ENCODE assay signal across 28 cellular contexts in the genomic region with DNA sequence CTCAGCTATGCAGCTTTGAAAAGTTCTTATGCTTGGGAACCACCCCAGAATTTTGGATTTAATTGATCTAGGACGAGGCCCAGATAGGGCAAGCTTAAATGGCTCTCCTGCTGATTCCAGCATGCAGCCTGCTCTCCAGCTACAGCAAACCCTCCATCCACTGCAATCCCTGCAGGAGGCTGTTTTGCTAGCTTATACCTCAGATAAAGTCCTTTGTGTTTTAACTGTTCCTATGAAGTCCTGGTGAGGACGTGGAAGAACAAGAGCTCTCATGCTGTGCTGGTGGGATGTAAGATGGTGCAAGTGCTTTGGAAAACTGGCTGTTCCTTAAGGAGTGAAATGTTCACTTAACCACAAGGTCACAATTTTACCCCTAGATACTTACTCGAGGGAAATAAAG.
"Had no signal": no experiment of that assay in that cellular context is flagged by ENCODE, and none has a peak within 500 bp of the region (broad histone marks: within the 10 kb centered on the region; RNA-seq: fewer than 3 reads in every experiment).

No MANE protein-coding gene starts in this region.

- H3K27ac ChIP-seq: coronary artery, esophagus squamous epithelium, heart right ventricle, right atrium auricular region, stomach, thyroid gland had no signal

- H3K9me3 ChIP-seq: esophagus squamous epithelium, mucosa of descending colon, thyroid gland had no signal

- H3K36me3 ChIP-seq: esophagus squamous epithelium, heart right ventricle, right atrium auricular region, stomach, thyroid gland had no signal

- H3K4me2 ChIP-seq: smooth muscle cell had no signal

- H3K4me1 Mint-ChIP-seq: memory B cell; mesothelial cell of epicardium; naive B cell; stimulated activated effector memory CD8-positive, alpha-beta T cell treated with anti-CD3 and anti-CD28 coated beads, Interleukin-12 subunit alpha, Interleukin-12 subunit beta, amount 100 ng/mL, for 72 hours had no signal

- DNase-seq: dermis blood vessel endothelial cell; effector memory CD4-positive, alpha-beta T cell; erythroblast; esophagus squamous epithelium; foreskin melanocyte; glutamatergic neuron; heart right ventricle; hippocampal formation; kidney; mucosa of descending colon; naive B cell; nucleus accumbens; stimulated activated CD4-positive, alpha-beta T cell treated with anti-CD3 and anti-CD28 coated beads, Interleukin-2, amount 100 ng/mL, for 24 hours; stimulated activated CD4-positive, alpha-beta T cell treated with anti-CD3 and anti-CD28 coated beads, Interleukin-4, amount 100 ng/mL, for 24 hours; stimulated activated naive CD4-positive, alpha-beta T cell treated with Interleukin-2 at 50 U/mL for 16 hours; stomach; thyroid gland; trophoblast cell had no signal

- H3K9me3 Mint-ChIP-seq: memory B cell; natural killer cell treated with Interleukin-12 subunit alpha and Interleukin-12 subunit beta and Interleukin-15 and Interleukin-18, amount 100 ng/mL, for 72 hours; stimulated activated effector memory CD8-positive, alpha-beta T cell treated with anti-CD3 and anti-CD28 coated beads, Interleukin-12 subunit alpha, Interleukin-12 subunit beta, amount 100 ng/mL, for 72 hours had no signal

- H3K4me3 Mint-ChIP-seq: memory B cell; mesothelial cell of epicardium; naive B cell; natural killer cell treated with Interleukin-12 subunit alpha and Interleukin-12 subunit beta and Interleukin-15 and Interleukin-18, amount 100 ng/mL, for 72 hours; stimulated activated effector memory CD8-positive, alpha-beta T cell treated with anti-CD3 and anti-CD28 coated beads, Interleukin-12 subunit alpha, Interleukin-12 subunit beta, amount 100 ng/mL, for 72 hours had no signal

- ATAC-seq: heart right ventricle; left lobe of liver; mucosa of descending colon; natural killer cell treated with Interleukin-12 subunit alpha and Interleukin-12 subunit beta and Interleukin-15 and Interleukin-18, amount 100 ng/mL, for 72 hours; sciatic nerve; stimulated activated effector memory CD8-positive, alpha-beta T cell treated with anti-CD3 and anti-CD28 coated beads, Interleukin-12 subunit alpha, Interleukin-12 subunit beta, amount 100 ng/mL, for 72 hours had no signal

- H3K27me3 Mint-ChIP-seq: memory B cell had no signal

- H3K27ac Mint-ChIP-seq: memory B cell; mesothelial cell of epicardium; naive B cell; natural killer cell treated with Interleukin-12 subunit alpha and Interleukin-12 subunit beta and Interleukin-15 and Interleukin-18, amount 100 ng/mL, for 72 hours; stimulated activated effector memory CD8-positive, alpha-beta T cell treated with anti-CD3 and anti-CD28 coated beads, Interleukin-12 subunit alpha, Interleukin-12 subunit beta, amount 100 ng/mL, for 72 hours had no signal

- H3K27me3 ChIP-seq: esophagus squamous epithelium, right atrium auricular region, stomach, thyroid gland had no signal

- H3K36me3 Mint-ChIP-seq: mesothelial cell of epicardium; natural killer cell treated with Interleukin-12 subunit alpha and Interleukin-12 subunit beta and Interleukin-15 and Interleukin-18, amount 100 ng/mL, for 72 hours; stimulated activated effector memory CD8-positive, alpha-beta T cell treated with anti-CD3 and anti-CD28 coated beads, Interleukin-12 subunit alpha, Interleukin-12 subunit beta, amount 100 ng/mL, for 72 hours had no signal

- H3K4me1 ChIP-seq: esophagus squamous epithelium, right atrium auricular region, stomach, thyroid gland had no signal

- H3K4me3 ChIP-seq: coronary artery, esophagus squamous epithelium, heart right ventricle, lung, mucosa of descending colon, right atrium auricular region, smooth muscle cell, stomach, thyroid gland had no signal
